In the genomic region with DNA sequence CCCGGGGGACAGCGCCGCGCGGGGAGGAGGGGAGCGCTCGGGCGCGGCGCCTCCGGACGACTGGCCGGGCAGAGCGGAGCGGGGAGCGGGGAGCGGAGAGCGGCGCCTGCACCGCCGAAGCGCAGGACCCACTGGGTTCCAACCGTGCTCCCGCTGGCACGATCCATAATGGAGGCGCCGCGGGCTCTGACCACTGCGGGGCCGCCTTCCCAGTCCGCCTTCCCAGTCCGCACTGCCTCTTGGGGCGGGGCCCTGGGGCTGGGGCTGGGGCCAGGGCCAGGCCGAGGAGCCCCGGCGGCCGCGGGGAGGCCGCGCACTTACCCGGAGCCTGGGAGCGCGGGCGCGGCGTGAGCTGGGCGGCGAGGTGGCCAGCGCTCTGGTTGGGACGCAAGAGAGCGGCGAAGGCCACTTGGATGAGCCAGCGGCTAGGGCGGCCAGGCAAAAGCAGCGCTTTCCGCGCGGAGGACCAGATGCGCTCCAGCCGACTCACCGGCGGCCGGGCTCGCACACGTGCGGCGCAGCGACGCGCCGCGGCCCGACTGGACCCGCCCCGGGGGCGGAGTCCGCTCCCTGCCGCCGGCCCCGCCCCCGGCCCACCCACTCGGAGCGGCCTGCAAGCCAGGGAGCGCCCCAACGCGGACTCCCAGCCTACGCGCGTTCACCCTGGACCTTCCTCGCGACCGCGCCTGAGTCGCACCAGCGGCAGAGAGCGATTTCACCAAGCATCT, we compare ENCODE assay signal across 1 cellular context.
TF ChIP-seq lines count a peak whose summit lies in the region.

A gene with protein sequence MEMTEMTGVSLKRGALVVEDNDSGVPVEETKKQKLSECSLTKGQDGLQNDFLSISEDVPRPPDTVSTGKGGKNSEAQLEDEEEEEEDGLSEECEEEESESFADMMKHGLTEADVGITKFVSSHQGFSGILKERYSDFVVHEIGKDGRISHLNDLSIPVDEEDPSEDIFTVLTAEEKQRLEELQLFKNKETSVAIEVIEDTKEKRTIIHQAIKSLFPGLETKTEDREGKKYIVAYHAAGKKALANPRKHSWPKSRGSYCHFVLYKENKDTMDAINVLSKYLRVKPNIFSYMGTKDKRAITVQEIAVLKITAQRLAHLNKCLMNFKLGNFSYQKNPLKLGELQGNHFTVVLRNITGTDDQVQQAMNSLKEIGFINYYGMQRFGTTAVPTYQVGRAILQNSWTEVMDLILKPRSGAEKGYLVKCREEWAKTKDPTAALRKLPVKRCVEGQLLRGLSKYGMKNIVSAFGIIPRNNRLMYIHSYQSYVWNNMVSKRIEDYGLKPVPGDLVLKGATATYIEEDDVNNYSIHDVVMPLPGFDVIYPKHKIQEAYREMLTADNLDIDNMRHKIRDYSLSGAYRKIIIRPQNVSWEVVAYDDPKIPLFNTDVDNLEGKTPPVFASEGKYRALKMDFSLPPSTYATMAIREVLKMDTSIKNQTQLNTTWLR (minus strand): TSS at position 541 of the 728 bp plus-strand sequence. CDS start 13,759 bp downstream, outside the sequence.

TF ChIP-seq in H1, 55 proteins besides CTCF, POLR2A, EP300 and RAD21:
- no peak for TF ChIP-seq SP4 (IDR thresholded peaks at IDR 0.05; ENCODE audit: low read length)
- TF ChIP-seq CBX5 (IDR thresholded peaks at IDR 0.05; ENCODE audit: low read depth, low read length) = no peak
- TF ChIP-seq BACH1 (IDR thresholded peaks at IDR 0.05; ENCODE audit: low read length) = no peak
- peak; percentile 71 for TF ChIP-seq ASH2L (IDR thresholded peaks at IDR 0.05; ENCODE audit: low read length)
- TF ChIP-seq, protein P1, sequence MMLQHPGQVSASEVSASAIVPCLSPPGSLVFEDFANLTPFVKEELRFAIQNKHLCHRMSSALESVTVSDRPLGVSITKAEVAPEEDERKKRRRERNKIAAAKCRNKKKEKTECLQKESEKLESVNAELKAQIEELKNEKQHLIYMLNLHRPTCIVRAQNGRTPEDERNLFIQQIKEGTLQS (IDR thresholded peaks at IDR 0.05; ENCODE audit: insufficient read depth, low read depth, low read length) = no peak
- no peak; a peak in 1 of 4 replicates for TF ChIP-seq HDAC2 (IDR thresholded peaks at IDR 0.05; ENCODE audit: borderline replicate concordance in 1 of 2, low read depth in 2 of 2, low read length in 2 of 2)
- peak; percentile 98 for TF ChIP-seq PHF8 (conservative IDR thresholded peaks at IDR 0.05; ENCODE audit: low read depth, low read length)
- TF ChIP-seq POLR2AphosphoS5 (IDR thresholded peaks at IDR 0.05; ENCODE audit: low read depth, low read length) = peak; percentile 96
- TF ChIP-seq, protein P2, sequence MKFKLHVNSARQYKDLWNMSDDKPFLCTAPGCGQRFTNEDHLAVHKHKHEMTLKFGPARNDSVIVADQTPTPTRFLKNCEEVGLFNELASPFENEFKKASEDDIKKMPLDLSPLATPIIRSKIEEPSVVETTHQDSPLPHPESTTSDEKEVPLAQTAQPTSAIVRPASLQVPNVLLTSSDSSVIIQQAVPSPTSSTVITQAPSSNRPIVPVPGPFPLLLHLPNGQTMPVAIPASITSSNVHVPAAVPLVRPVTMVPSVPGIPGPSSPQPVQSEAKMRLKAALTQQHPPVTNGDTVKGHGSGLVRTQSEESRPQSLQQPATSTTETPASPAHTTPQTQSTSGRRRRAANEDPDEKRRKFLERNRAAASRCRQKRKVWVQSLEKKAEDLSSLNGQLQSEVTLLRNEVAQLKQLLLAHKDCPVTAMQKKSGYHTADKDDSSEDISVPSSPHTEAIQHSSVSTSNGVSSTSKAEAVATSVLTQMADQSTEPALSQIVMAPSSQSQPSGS (IDR thresholded peaks at IDR 0.05; ENCODE audit: low read length) = no peak
- TF ChIP-seq TAF1 (IDR thresholded peaks at IDR 0.05; ENCODE audit: low read depth, low read length) = peak; percentile 92
- TF ChIP-seq KDM4A (IDR thresholded peaks at IDR 0.05; ENCODE audit: low read depth, low read length, severe bottlenecking) = peak; percentile 42
- peak; percentile 22 to 78; a peak in 2 of 4 replicates for TF ChIP-seq SIN3A (conservative IDR thresholded peaks at IDR 0.05 in 1 of 2, IDR thresholded peaks at IDR 0.05 in 1 of 2; ENCODE audit: low read depth in 1 of 2, low read length in 2 of 2)
- TF ChIP-seq FOSL1 (IDR thresholded peaks at IDR 0.05; ENCODE audit: insufficient read depth, low read depth, low read length) = no peak
- TF ChIP-seq, protein P3, sequence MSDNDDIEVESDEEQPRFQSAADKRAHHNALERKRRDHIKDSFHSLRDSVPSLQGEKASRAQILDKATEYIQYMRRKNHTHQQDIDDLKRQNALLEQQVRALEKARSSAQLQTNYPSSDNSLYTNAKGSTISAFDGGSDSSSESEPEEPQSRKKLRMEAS (IDR thresholded peaks at IDR 0.05) = peak; percentile 80
- TF ChIP-seq JUN (IDR thresholded peaks at IDR 0.05; ENCODE audit: low read depth, low read length) = no peak
- TF ChIP-seq EGR1 (IDR thresholded peaks at IDR 0.05; ENCODE audit: borderline replicate concordance, low read depth, low read length) = peak; percentile 49; the same call in 1 of the 2 replicates
- 0 out of 2 replicates have a peak, but pooled peaks have one; percentile 23 for TF ChIP-seq YY1 (IDR thresholded peaks at IDR 0.05; ENCODE audit: low read depth, low read length)
- TF ChIP-seq RBBP5 (IDR thresholded peaks at IDR 0.05; ENCODE audit: borderline replicate concordance, low read depth, low read length) = peak; percentile 70; the same call in 1 of the 2 replicates
- TF ChIP-seq SUZ12 (IDR thresholded peaks at IDR 0.05; ENCODE audit: low read length) = no peak
- TF ChIP-seq SP1 (IDR thresholded peaks at IDR 0.05; ENCODE audit: low read depth, low read length) = 0 out of 2 replicates have a peak, but pooled peaks have one; percentile 14
- TF ChIP-seq TBP (IDR thresholded peaks at IDR 0.05; ENCODE audit: low read depth, low read length) = peak; percentile 75
- TF ChIP-seq NANOG (IDR thresholded peaks at IDR 0.05; ENCODE audit: insufficient read depth, low read depth, low read length, poor library complexity, severe bottlenecking) = no peak
- TF ChIP-seq, protein P4, sequence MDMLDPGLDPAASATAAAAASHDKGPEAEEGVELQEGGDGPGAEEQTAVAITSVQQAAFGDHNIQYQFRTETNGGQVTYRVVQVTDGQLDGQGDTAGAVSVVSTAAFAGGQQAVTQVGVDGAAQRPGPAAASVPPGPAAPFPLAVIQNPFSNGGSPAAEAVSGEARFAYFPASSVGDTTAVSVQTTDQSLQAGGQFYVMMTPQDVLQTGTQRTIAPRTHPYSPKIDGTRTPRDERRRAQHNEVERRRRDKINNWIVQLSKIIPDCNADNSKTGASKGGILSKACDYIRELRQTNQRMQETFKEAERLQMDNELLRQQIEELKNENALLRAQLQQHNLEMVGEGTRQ (IDR thresholded peaks at IDR 0.05; ENCODE audit: low read length) = peak; percentile 22; the same call in 1 of the 2 replicates
- no peak for TF ChIP-seq BRCA1 (IDR thresholded peaks at IDR 0.05; ENCODE audit: low read depth, low read length)
- no peak for TF ChIP-seq HDAC6 (IDR thresholded peaks at IDR 0.05; ENCODE audit: low read depth, low read length)
- no peak for TF ChIP-seq MAFK (IDR thresholded peaks at IDR 0.05; ENCODE audit: low read depth, low read length)
- TF ChIP-seq CREB1 (IDR thresholded peaks at IDR 0.05) = 0 out of 2 replicates have a peak, but pooled peaks have one; percentile 33
